In the genomic region with DNA sequence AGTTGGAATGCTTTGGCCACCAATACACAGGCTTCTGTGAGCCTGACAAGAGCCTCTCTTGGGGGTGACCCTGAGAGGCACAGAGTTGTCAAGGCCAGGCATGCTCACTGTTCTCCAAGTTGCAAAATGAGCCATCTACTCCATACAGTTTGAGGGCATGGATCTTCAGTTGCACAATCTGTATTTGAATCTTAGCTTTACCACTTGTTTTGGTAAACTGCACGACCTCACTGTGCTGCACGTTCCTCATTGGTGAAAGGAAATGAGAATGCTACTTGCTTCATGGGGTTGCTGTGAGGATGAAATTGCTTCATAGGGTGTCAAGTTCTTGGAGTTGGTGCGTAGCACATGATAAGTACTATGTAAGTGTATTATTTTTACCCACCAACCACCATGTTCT, we compare ENCODE assay signal across 21 cellular contexts. TPM values are rescaled to one million over a fixed set of nuclear protein-coding genes. Genes with fewer than 3 reads are reported as not detected.
DNase-seq lines count a peak whose midpoint lies in the region; ATAC-seq and TF ChIP-seq lines count a peak whose summit lies in the region.
"Had no signal": no experiment of that assay in that cellular context is flagged by ENCODE, and none has a peak within 500 bp of the region (broad histone marks: within the 10 kb centered on the region; RNA-seq: fewer than 3 reads in every experiment).

No MANE protein-coding gene starts in this region.

- peaks cover 2 to 3% of the 10 kb centered on the region in 2 donors for H3K4me1 Mint-ChIP-seq in effector memory CD8-positive, alpha-beta T cell (ENCODE audit: low read depth in 2 of 2)

- H3K4me1 ChIP-seq in neutrophil (ENCODE audit: control insufficient read depth in 1 of 2, insufficient read depth in 1 of 2, low read depth in 1 of 2, low read length in 1 of 2), result peaks cover 22% of the 10 kb centered on the region in 2 experiments

- no peaks in the 10 kb centered on the region for H3K9me3 Mint-ChIP-seq in effector memory CD8-positive, alpha-beta T cell
- H3K9me3 Mint-ChIP-seq: activated B cell treated with CpG ODN at 0.5 μM for 24 hours; activated naive CD8-positive, alpha-beta T cell treated with anti-CD3 and anti-CD28 coated beads, Interleukin-2, amount 50 U/mL, for 24 hours; HFFc6 had no signal

- no peak overlapping the region for H3K4me3 Mint-ChIP-seq in effector memory CD8-positive, alpha-beta T cell
- H3K4me3 Mint-ChIP-seq: activated B cell treated with CpG ODN at 0.5 μM for 24 hours; activated naive CD8-positive, alpha-beta T cell treated with anti-CD3 and anti-CD28 coated beads, Interleukin-2, amount 50 U/mL, for 24 hours; HFFc6 had no signal

- H3K4me3 ChIP-seq in neutrophil (ENCODE audit: low read depth in 1 of 2, low read length in 1 of 2), result peak overlapping the region in 1 of 2 experiments; percentile 6
- H3K4me3 ChIP-seq: sigmoid colon had no signal

- no peaks in the 10 kb centered on the region for H3K9me3 ChIP-seq in neutrophil
- H3K9me3 ChIP-seq: sigmoid colon had no signal

- H3K27ac ChIP-seq in neutrophil, result peak overlapping the region; percentile 74
- H3K27ac ChIP-seq: RWPE1, sigmoid colon had no signal

- H3K27ac Mint-ChIP-seq in effector memory CD8-positive, alpha-beta T cell, result no peak overlapping the region
- H3K27ac Mint-ChIP-seq: activated B cell treated with CpG ODN at 0.5 μM for 24 hours; activated naive CD8-positive, alpha-beta T cell treated with anti-CD3 and anti-CD28 coated beads, Interleukin-2, amount 50 U/mL, for 24 hours; HFFc6 had no signal

- no peaks in the 10 kb centered on the region for H3K36me3 ChIP-seq in neutrophil
- H3K36me3 ChIP-seq: sigmoid colon had no signal

- peaks cover 4% of the 10 kb centered on the region for H3K36me3 Mint-ChIP-seq in effector memory CD8-positive, alpha-beta T cell (ENCODE audit: insufficient read depth)

- no peaks in the 10 kb centered on the region for H3K27me3 ChIP-seq in neutrophil
- H3K27me3 ChIP-seq: sigmoid colon had no signal

- TF ChIP-seq CTCF in neutrophil (IDR thresholded peaks at IDR 0.05), result no peak

- peak; percentile 36 for ATAC-seq in effector memory CD8-positive, alpha-beta T cell (replicated peaks)
- ATAC-seq: activated naive CD8-positive, alpha-beta T cell treated with anti-CD3 and anti-CD28 coated beads, Interleukin-2, amount 50 U/mL, for 24 hours had no signal

- H3K27me3 Mint-ChIP-seq in effector memory CD8-positive, alpha-beta T cell, result peaks cover 22 to 31% of the 10 kb centered on the region in 2 donors
- H3K27me3 Mint-ChIP-seq: activated B cell treated with CpG ODN at 0.5 μM for 24 hours had no signal

- DNase-seq in H4 (ENCODE audit: low spot score) (peak; percentile 41), OCI-M1 (lab: John Stamatoyannopoulos, UW) (peak; percentile 22), DMS53 (lab: John Stamatoyannopoulos, UW) (no peak), GM19240 (ENCODE audit: insufficient read length, low spot score) (no peak)
- no peak for DNase-seq in effector memory CD8-positive, alpha-beta T cell
- DNase-seq in stimulated activated CD8-positive, alpha-beta memory T cell treated with anti-CD3 and anti-CD28 coated beads, Interleukin-4, amount 100 ng/mL, for 48 hours, result no peak
- no peak for DNase-seq in stimulated activated CD4-positive, alpha-beta T cell treated with anti-CD3 and anti-CD28 coated beads, Interleukin-12 subunit alpha, Interleukin-12 subunit beta, amount 100 ng/mL, for 4 hours
- DNase-seq: activated B cell treated with CpG ODN at 0.5 μM for 24 hours; activated CD8-positive, alpha-beta memory T cell treated with anti-CD3 and anti-CD28 coated beads for 24 hours; activated naive CD8-positive, alpha-beta T cell treated with anti-CD3 and anti-CD28 coated beads, Interleukin-2, amount 50 U/mL, for 24 hours; COR-L47; EL; HFFc6; left colon; NCI-H1105; NCI-H2171; sigmoid colon; stimulated activated CD4-positive, alpha-beta T cell treated with anti-CD3 and anti-CD28 coated beads, Interleukin-4, amount 100 ng/mL, for 1 hour; T-helper 1 cell had no signal

RNA-seq across cellular contexts. Expression of a gene that starts 12.0 kb away (rescaled TPM):
- total RNA-seq in H4 (2014; rRNA removed; shearing (Covaris generic)), result not detected in 2 replicates

RNA-seq across cellular contexts. Expression of a gene that starts 40.4 kb away (rescaled TPM):
- not detected in 2 replicates for total RNA-seq in H4 (2014; rRNA removed; shearing (Covaris generic))
- total RNA-seq: HFFc6 had no signal

Comparison
In these comparisons a context has a peak if more than half of its experiments do, and no peak if none do; other contexts are left out.
1. DNase-seq: peak in H4 (single experiment) and OCI-M1 (single experiment); none in effector memory CD8-positive, alpha-beta T cell (0 of 3), DMS53 (single experiment), stimulated activated CD8-positive, alpha-beta memory T cell treated with anti-CD3 and anti-CD28 coated beads, Interleukin-4, amount 100 ng/mL, for 48 hours (single experiment), stimulated activated CD4-positive, alpha-beta T cell treated with anti-CD3 and anti-CD28 coated beads, Interleukin-12 subunit alpha, Interleukin-12 subunit beta, amount 100 ng/mL, for 4 hours (single experiment) and GM19240 (single experiment).